ENCODE assay signal across 19 cellular contexts in the genomic region with DNA sequence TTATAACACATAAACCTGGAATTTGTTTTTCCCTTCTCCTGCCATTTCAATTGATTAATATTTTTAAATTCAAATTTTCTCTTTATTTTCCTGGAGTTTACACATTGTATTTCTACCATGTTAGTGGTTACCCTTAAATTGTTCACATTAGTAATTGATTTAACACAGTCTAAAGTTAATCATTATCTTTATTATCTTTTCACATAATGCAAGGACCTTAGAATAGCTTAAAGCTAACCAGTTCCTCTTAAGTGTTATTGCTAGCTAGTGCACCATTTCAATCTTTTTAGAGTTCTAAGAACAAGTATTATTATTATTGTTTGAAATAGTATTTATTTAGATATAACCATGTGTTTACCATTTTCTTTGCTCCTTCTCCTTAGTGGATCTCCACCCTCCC.
"Had no signal": no experiment of that assay in that cellular context is flagged by ENCODE, and none has a peak within 500 bp of the region (broad histone marks: within the 10 kb centered on the region; RNA-seq: fewer than 3 reads in every experiment).

No MANE protein-coding gene starts in this region.

- H3K4me3 ChIP-seq: pancreas, psoas muscle, skin epidermis, transverse colon had no signal

- H3K4me1 ChIP-seq: pancreas, psoas muscle, transverse colon had no signal

- ATAC-seq: activated T-cell treated with anti-CD3 and anti-CD28 coated beads, Interleukin-2, amount 50 U/mL, for 72 hours; left ventricle myocardium superior; natural killer cell treated with Interleukin-12 subunit alpha and Interleukin-12 subunit beta and Interleukin-15 and Interleukin-18, amount 100 ng/mL, for 72 hours; pancreas; psoas muscle; right cardiac atrium; stimulated activated memory B cell treated with anti-CD40 and anti-IgM and Interleukin-4, amounts not matched to agents 10 μg/mL and 1 μg/mL and 100 μg/mL, for 72 hours had no signal

- H3K4me1 Mint-ChIP-seq: activated CD4-positive, alpha-beta memory T cell treated with anti-CD3 and anti-CD28 coated beads, Interleukin-2, amount 10 ng/mL, durations not matched to agents 7 days and 5 days; activated naive CD4-positive, alpha-beta T cell treated with anti-CD3 and anti-CD28 coated beads, Interleukin-2, amount 10 ng/mL, durations not matched to agents 7 days and 5 days; stimulated activated memory B cell treated with anti-CD40 and anti-IgM and Interleukin-4, amounts not matched to agents 10 μg/mL and 1 μg/mL and 100 μg/mL, for 72 hours had no signal

- H3K36me3 ChIP-seq: pancreas, transverse colon had no signal

- H3K27ac ChIP-seq: pancreas, psoas muscle, skin epidermis, transverse colon had no signal

- H3K36me3 Mint-ChIP-seq: activated naive CD4-positive, alpha-beta T cell treated with anti-CD3 and anti-CD28 coated beads, Interleukin-2, amount 10 ng/mL, durations not matched to agents 7 days and 5 days; stimulated activated memory B cell treated with anti-CD40 and anti-IgM and Interleukin-4, amounts not matched to agents 10 μg/mL and 1 μg/mL and 100 μg/mL, for 72 hours had no signal

- DNase-seq: activated CD4-positive, alpha-beta memory T cell treated with anti-CD3 and anti-CD28 coated beads, Interleukin-2, amount 10 ng/mL, durations not matched to agents 7 days and 5 days; activated CD4-positive, alpha-beta T cell treated with anti-CD3 and anti-CD28 coated beads for 48 hours; activated effector memory CD4-positive, alpha-beta T cell treated with anti-CD3 and anti-CD28 coated beads, Interleukin-2, amount 50 U/mL, for 16 hours; activated naive CD4-positive, alpha-beta T cell treated with anti-CD3 and anti-CD28 coated beads, Interleukin-2, amount 10 ng/mL, durations not matched to agents 7 days and 5 days; activated T-cell treated with anti-CD3 and anti-CD28 coated beads, Interleukin-2, amount 50 U/mL, for 72 hours; amygdala; effector CD4-positive, alpha-beta T cell; hypothalamus; left ventricle myocardium superior; pancreas; psoas muscle; right cardiac atrium; stimulated activated CD4-positive, alpha-beta T cell treated with anti-CD3 and anti-CD28 coated beads, Interleukin-2, amount 100 ng/mL, for 24 hours; transverse colon had no signal

- H3K27me3 Mint-ChIP-seq: activated CD4-positive, alpha-beta memory T cell treated with anti-CD3 and anti-CD28 coated beads, Interleukin-2, amount 10 ng/mL, durations not matched to agents 7 days and 5 days; activated naive CD4-positive, alpha-beta T cell treated with anti-CD3 and anti-CD28 coated beads, Interleukin-2, amount 10 ng/mL, durations not matched to agents 7 days and 5 days; dendritic cell treated with granulocyte-macrophage colony-stimulating factor and Interleukin-4, amounts not matched to agents 40 ng/mL and 50 ng/mL, for 4 days; natural killer cell treated with Interleukin-12 subunit alpha and Interleukin-12 subunit beta and Interleukin-15 and Interleukin-18, amount 100 ng/mL, for 72 hours; stimulated activated memory B cell treated with anti-CD40 and anti-IgM and Interleukin-4, amounts not matched to agents 10 μg/mL and 1 μg/mL and 100 μg/mL, for 72 hours had no signal

- H3K9me3 ChIP-seq: pancreas had no signal

- H3K27ac Mint-ChIP-seq: activated CD4-positive, alpha-beta memory T cell treated with anti-CD3 and anti-CD28 coated beads, Interleukin-2, amount 10 ng/mL, durations not matched to agents 7 days and 5 days; activated naive CD4-positive, alpha-beta T cell treated with anti-CD3 and anti-CD28 coated beads, Interleukin-2, amount 10 ng/mL, durations not matched to agents 7 days and 5 days; activated T-cell treated with anti-CD3 and anti-CD28 coated beads, Interleukin-2, amount 50 U/mL, for 72 hours; dendritic cell treated with granulocyte-macrophage colony-stimulating factor and Interleukin-4, amounts not matched to agents 40 ng/mL and 50 ng/mL, for 4 days; natural killer cell treated with Interleukin-12 subunit alpha and Interleukin-12 subunit beta and Interleukin-15 and Interleukin-18, amount 100 ng/mL, for 72 hours; stimulated activated memory B cell treated with anti-CD40 and anti-IgM and Interleukin-4, amounts not matched to agents 10 μg/mL and 1 μg/mL and 100 μg/mL, for 72 hours; T-helper 1 cell treated with Interleukin-12 subunit alpha and Interleukin-12 subunit beta and Interleukin-4 antibody, amounts not matched to agents 30 μg/mL and 1 μg/mL, for 36 hours had no signal

- H3K4me3 Mint-ChIP-seq: activated CD4-positive, alpha-beta memory T cell treated with anti-CD3 and anti-CD28 coated beads, Interleukin-2, amount 10 ng/mL, durations not matched to agents 7 days and 5 days; activated naive CD4-positive, alpha-beta T cell treated with anti-CD3 and anti-CD28 coated beads, Interleukin-2, amount 10 ng/mL, durations not matched to agents 7 days and 5 days; activated T-cell treated with anti-CD3 and anti-CD28 coated beads, Interleukin-2, amount 50 U/mL, for 72 hours; dendritic cell treated with granulocyte-macrophage colony-stimulating factor and Interleukin-4, amounts not matched to agents 40 ng/mL and 50 ng/mL, for 4 days; natural killer cell treated with Interleukin-12 subunit alpha and Interleukin-12 subunit beta and Interleukin-15 and Interleukin-18, amount 100 ng/mL, for 72 hours; stimulated activated memory B cell treated with anti-CD40 and anti-IgM and Interleukin-4, amounts not matched to agents 10 μg/mL and 1 μg/mL and 100 μg/mL, for 72 hours; T-helper 1 cell treated with Interleukin-12 subunit alpha and Interleukin-12 subunit beta and Interleukin-4 antibody, amounts not matched to agents 30 μg/mL and 1 μg/mL, for 36 hours had no signal

- H3K27me3 ChIP-seq: pancreas, transverse colon had no signal
